1 cellular context compared by ENCODE assay signal in the genomic region with DNA sequence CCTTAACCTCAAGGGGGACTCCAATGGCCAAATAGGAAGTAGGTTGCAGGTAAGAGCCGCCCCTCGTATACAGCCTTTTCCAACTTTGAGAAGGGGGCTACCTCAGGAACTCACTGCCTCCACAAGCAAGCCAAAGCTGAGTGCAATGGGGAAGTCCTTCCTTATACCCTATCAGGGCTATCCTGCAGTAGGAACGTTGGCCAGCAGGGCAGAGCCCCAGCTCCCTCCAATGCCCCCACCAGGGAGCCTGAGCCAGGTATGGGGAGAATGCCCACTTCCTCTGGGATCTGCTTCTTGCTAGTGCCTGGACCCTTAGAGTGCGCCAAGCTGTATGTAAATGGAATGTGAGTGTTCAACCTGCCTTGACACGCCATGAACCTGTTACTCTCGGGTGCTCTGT.
TF ChIP-seq lines count a peak whose summit lies in the region.

No MANE protein-coding gene starts in this region.

TF ChIP-seq in GM23338, 12 proteins besides CTCF, POLR2A, EP300 and RAD21 (continued from another document):
- TF ChIP-seq, protein P1, sequence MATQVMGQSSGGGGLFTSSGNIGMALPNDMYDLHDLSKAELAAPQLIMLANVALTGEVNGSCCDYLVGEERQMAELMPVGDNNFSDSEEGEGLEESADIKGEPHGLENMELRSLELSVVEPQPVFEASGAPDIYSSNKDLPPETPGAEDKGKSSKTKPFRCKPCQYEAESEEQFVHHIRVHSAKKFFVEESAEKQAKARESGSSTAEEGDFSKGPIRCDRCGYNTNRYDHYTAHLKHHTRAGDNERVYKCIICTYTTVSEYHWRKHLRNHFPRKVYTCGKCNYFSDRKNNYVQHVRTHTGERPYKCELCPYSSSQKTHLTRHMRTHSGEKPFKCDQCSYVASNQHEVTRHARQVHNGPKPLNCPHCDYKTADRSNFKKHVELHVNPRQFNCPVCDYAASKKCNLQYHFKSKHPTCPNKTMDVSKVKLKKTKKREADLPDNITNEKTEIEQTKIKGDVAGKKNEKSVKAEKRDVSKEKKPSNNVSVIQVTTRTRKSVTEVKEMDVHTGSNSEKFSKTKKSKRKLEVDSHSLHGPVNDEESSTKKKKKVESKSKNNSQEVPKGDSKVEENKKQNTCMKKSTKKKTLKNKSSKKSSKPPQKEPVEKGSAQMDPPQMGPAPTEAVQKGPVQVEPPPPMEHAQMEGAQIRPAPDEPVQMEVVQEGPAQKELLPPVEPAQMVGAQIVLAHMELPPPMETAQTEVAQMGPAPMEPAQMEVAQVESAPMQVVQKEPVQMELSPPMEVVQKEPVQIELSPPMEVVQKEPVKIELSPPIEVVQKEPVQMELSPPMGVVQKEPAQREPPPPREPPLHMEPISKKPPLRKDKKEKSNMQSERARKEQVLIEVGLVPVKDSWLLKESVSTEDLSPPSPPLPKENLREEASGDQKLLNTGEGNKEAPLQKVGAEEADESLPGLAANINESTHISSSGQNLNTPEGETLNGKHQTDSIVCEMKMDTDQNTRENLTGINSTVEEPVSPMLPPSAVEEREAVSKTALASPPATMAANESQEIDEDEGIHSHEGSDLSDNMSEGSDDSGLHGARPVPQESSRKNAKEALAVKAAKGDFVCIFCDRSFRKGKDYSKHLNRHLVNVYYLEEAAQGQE (IDR thresholded peaks at IDR 0.05; ENCODE audit: unreplicated experiment) = no peak
- no peak for TF ChIP-seq STAT1 (IDR thresholded peaks at IDR 0.05; ENCODE audit: unreplicated experiment)
- TF ChIP-seq NANOG (IDR thresholded peaks at IDR 0.05; ENCODE audit: borderline replicate concordance) = no peak
- no peak for TF ChIP-seq ZNF331 (CRISPR knock-in tag; IDR thresholded peaks at IDR 0.05; ENCODE audit: low read depth)
- TF ChIP-seq, protein P2, sequence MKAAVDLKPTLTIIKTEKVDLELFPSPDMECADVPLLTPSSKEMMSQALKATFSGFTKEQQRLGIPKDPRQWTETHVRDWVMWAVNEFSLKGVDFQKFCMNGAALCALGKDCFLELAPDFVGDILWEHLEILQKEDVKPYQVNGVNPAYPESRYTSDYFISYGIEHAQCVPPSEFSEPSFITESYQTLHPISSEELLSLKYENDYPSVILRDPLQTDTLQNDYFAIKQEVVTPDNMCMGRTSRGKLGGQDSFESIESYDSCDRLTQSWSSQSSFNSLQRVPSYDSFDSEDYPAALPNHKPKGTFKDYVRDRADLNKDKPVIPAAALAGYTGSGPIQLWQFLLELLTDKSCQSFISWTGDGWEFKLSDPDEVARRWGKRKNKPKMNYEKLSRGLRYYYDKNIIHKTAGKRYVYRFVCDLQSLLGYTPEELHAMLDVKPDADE (IDR thresholded peaks at IDR 0.05) = no peak
- TF ChIP-seq CREB1 (CRISPR knock-in tag; IDR thresholded peaks at IDR 0.05; ENCODE audit: low read depth) = no peak
- TF ChIP-seq JUNB (IDR thresholded peaks at IDR 0.05; ENCODE audit: unreplicated experiment) = no peak
